Comparison of ENCODE assay signal across 9 cellular contexts in the genomic region with DNA sequence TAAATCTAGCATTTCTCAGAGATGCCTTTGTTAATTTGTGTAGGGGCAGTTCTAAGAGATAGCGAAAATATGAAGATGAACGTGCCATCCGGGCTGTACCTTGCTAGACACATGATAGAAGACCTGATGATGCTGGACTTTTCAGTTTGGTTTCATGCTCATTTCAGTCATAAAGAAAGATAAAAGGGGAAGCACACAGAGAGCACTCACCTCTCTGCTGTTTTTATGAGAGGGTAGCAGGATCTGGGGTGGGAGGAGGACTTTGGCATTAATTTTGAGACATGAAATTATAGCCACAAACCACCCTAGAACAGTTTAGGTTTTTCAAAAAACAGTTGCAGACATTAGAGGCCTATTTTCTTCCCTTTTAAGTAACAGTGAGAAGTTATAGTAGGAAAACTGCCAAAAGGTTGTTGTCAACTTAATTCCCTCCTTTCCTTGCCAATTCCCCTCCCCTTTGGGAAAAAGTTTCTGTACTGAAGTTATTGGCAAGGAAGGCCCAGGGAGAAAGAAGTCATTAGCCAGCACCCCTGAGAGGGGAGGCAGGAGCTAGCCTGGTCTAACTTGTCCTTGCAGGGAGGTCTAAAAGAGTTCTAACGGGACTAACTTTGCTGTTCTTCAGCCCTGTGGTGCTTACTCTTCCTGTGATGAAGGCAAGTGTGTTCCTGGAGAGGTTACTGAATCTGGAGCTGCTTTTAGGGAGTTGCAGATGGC. TPM values are rescaled to one million over a fixed set of nuclear protein-coding genes. Genes with fewer than 3 reads are reported as not detected.
A peak's percentile ranks its signal among the peaks of the same experiment; 100 is the strongest.
DNase-seq lines count a peak whose midpoint lies in the region; ATAC-seq, FAIRE-seq and TF ChIP-seq lines count a peak whose summit lies in the region.
"Had no signal": no experiment of that assay in that cellular context is flagged by ENCODE, and none has a peak within 500 bp of the region (broad histone marks: within the 10 kb centered on the region; RNA-seq: fewer than 3 reads in every experiment).

No MANE protein-coding gene starts in this region.

- H3K36me3 Mint-ChIP-seq in neural crest cell (ENCODE audit: low read depth), result peaks cover 4% of the 10 kb centered on the region
- H3K36me3 Mint-ChIP-seq: activated naive CD8-positive, alpha-beta T cell treated with anti-CD3 and anti-CD28 coated beads, Interleukin-2, amount 10 ng/mL, durations not matched to agents 7 days and 5 days had no signal

- H3K27me3 Mint-ChIP-seq in neural crest cell (ENCODE audit: low read depth), result no peaks in the 10 kb centered on the region

- FAIRE-seq in HTR-8/SVneo (lab: Jason Lieb, UNC), result no peak

- no peaks in the 10 kb centered on the region for H3K9me3 Mint-ChIP-seq in neural crest cell
- H3K9me3 Mint-ChIP-seq: activated naive CD8-positive, alpha-beta T cell treated with anti-CD3 and anti-CD28 coated beads, Interleukin-2, amount 10 ng/mL, durations not matched to agents 7 days and 5 days had no signal

- peaks cover 30% of the 10 kb centered on the region for H3K4me1 Mint-ChIP-seq in neural crest cell

- peak overlapping the region; percentile 60 for H3K4me3 Mint-ChIP-seq in neural crest cell

- TF ChIP-seq CTCF in AG10803 (conservative IDR thresholded peaks at IDR 0.05; ENCODE audit: low read length), result no peak
- TF ChIP-seq CTCF in astrocyte of the spinal cord (IDR thresholded peaks at IDR 0.05; ENCODE audit: low read depth, low read length), result no peak
- TF ChIP-seq CTCF in neural crest cell (conservative IDR thresholded peaks at IDR 0.05), result no peak

- H3K27ac Mint-ChIP-seq in neural crest cell (ENCODE audit: unreplicated experiment), result no peak overlapping the region
- H3K27ac Mint-ChIP-seq: activated naive CD8-positive, alpha-beta T cell treated with anti-CD3 and anti-CD28 coated beads, Interleukin-2, amount 10 ng/mL, durations not matched to agents 7 days and 5 days had no signal

- H3K4me3 ChIP-seq in AG10803 (ENCODE audit: low read length) (no peak overlapping the region), astrocyte of the spinal cord (ENCODE audit: low read depth, low read length) (no peak overlapping the region)

- ATAC-seq in HG03135 (IDR thresholded peaks at IDR 0.05; ENCODE audit: unreplicated experiment), result peak; percentile 68

- DNase-seq in AG10803 (ENCODE audit: low read depth) (peak; percentile 45), astrocyte of the spinal cord (ENCODE audit: low read depth, low spot score) (peak; percentile 20), neural crest cell (ENCODE audit: low read depth, low spot score) (no peak), DMS79 treated with DMSO at 0.1 percent for 48 hours (lab: John Stamatoyannopoulos, UW) (no peak), HTR-8/SVneo (ENCODE audit: insufficient read length, low spot score) (no peak)
- no peak for DNase-seq in stimulated activated CD4-positive, alpha-beta T cell treated with anti-CD3 and anti-CD28 coated beads, Interleukin-1b, Interleukin-23, amount 100 ng/mL, for 48 hours
- DNase-seq: activated naive CD8-positive, alpha-beta T cell treated with anti-CD3 and anti-CD28 coated beads, Interleukin-2, amount 10 ng/mL, durations not matched to agents 7 days and 5 days had no signal

- TF ChIP-seq POLR2A in GM19099 (IDR thresholded peaks at IDR 0.05; ENCODE audit: extremely low read depth, insufficient read length, low read depth), result peak; percentile 20

- in situ Hi-C loops in astrocyte of the spinal cord (cut with HindIII; ENCODE audit: low sequenced_read_pairs), result no loop called here

RNA-seq across cellular contexts. Expression of a gene that starts 2.7 kb away (rescaled TPM):
- 22.4 and 25.5 TPM in 2 replicates for total RNA-seq in neural crest cell

Comparison
In these comparisons a context has a peak if more than half of its experiments do, and no peak if none do; other contexts are left out.
1. DNase-seq: peak in AG10803 (single experiment) and astrocyte of the spinal cord (single experiment); none in neural crest cell (single experiment), DMS79 treated with DMSO at 0.1 percent for 48 hours (single experiment), stimulated activated CD4-positive, alpha-beta T cell treated with anti-CD3 and anti-CD28 coated beads, Interleukin-1b, Interleukin-23, amount 100 ng/mL, for 48 hours (single experiment) and HTR-8/SVneo (single experiment).